ENCODE assay signal across 10 cellular contexts in genomic region chr7:158740013-158740656, GRCh38. TPM values are rescaled to one million over a fixed set of nuclear protein-coding genes. Genes with fewer than 3 reads are reported as not detected.
DNase-seq lines count a peak whose midpoint lies in the region; ATAC-seq and TF ChIP-seq lines count a peak whose summit lies in the region.
"Had no signal": no experiment of that assay in that cellular context is flagged by ENCODE, and none has a peak within 500 bp of the region (broad histone marks: within the 10 kb centered on the region; RNA-seq: fewer than 3 reads in every experiment).

No MANE protein-coding gene starts in this region.

- no peak for ATAC-seq in central memory CD8-positive, alpha-beta T cell (replicated peaks; ENCODE audit: extremely low read depth, poor library complexity, severe bottlenecking)
- ATAC-seq in GM21717 (IDR thresholded peaks at IDR 0.05; ENCODE audit: unreplicated experiment) (no peak), HG02970 (IDR thresholded peaks at IDR 0.05; ENCODE audit: low FRiP score, unreplicated experiment) (no peak), HG03025 (IDR thresholded peaks at IDR 0.05; ENCODE audit: low FRiP score, unreplicated experiment) (no peak)

- H3K4me3 Mint-ChIP-seq in central memory CD8-positive, alpha-beta T cell = no peak overlapping the region
- H3K4me3 Mint-ChIP-seq: nephron had no signal

- H3K36me3 Mint-ChIP-seq in central memory CD8-positive, alpha-beta T cell (ENCODE audit: insufficient read depth) = peaks cover 62% of the 10 kb centered on the region

- peak overlapping the region; percentile 59 for H3K27ac Mint-ChIP-seq in central memory CD8-positive, alpha-beta T cell (ENCODE audit: low read depth)
- H3K27ac Mint-ChIP-seq: activated T-helper 2 cell treated with anti-CD3 and anti-CD28 coated beads, Interferon-gamma antibody, Interleukin-2, Interleukin-4, amounts not matched to agents 10 μg/mL and 5 μg/mL and 100 μg/mL, durations not matched to agents 14 hours and 24 hours and 36 hours; nephron had no signal

- peak overlapping the region; percentile 44 for H3K27ac ChIP-seq in C4-2B

- peak; percentile 93 for DNase-seq in MV-4-11 (lab: John Stamatoyannopoulos, UW)
- no peak for DNase-seq in central memory CD8-positive, alpha-beta T cell (ENCODE audit: low spot score in 2 of 2)
- peak; percentile 78 for DNase-seq in myocyte (ENCODE audit: low read depth)
- DNase-seq in NCI-H2196 (lab: John Stamatoyannopoulos, UW; ENCODE audit: unreplicated experiment) = no peak

- H3K27me3 Mint-ChIP-seq in central memory CD8-positive, alpha-beta T cell = no peaks in the 10 kb centered on the region

- H3K4me1 Mint-ChIP-seq in central memory CD8-positive, alpha-beta T cell = peaks cover 8% of the 10 kb centered on the region
- H3K4me1 Mint-ChIP-seq: nephron had no signal

- no peaks in the 10 kb centered on the region for H3K9me3 Mint-ChIP-seq in central memory CD8-positive, alpha-beta T cell
- H3K9me3 Mint-ChIP-seq: activated T-helper 2 cell treated with anti-CD3 and anti-CD28 coated beads, Interferon-gamma antibody, Interleukin-2, Interleukin-4, amounts not matched to agents 10 μg/mL and 5 μg/mL and 100 μg/mL, durations not matched to agents 14 hours and 24 hours and 36 hours; nephron had no signal

- TF ChIP-seq CTCF in C4-2B (conservative IDR thresholded peaks at IDR 0.05) = no peak

RNA-seq across cellular contexts. Expression of gene NCAPG2, which starts 35.5 kb away (rescaled TPM):
- 11.1 and 15.5 TPM in 2 replicates for total RNA-seq in myocyte
- polyA plus RNA-seq in myocyte (2012) = 5.2 TPM

Comparison
In these comparisons a context has a peak if more than half of its experiments do, and no peak if none do; other contexts are left out.
1. DNase-seq: peak in MV-4-11 (single experiment) and myocyte (single experiment); none in central memory CD8-positive, alpha-beta T cell (0 of 2) and NCI-H2196 (single experiment).